Comparison of ENCODE assay signal across 8 cellular contexts in genomic region chrX:38804481-38805293, GRCh38.
DNase-seq lines count a peak whose midpoint lies in the region; ATAC-seq and TF ChIP-seq lines count a peak whose summit lies in the region.

No MANE protein-coding gene starts in this region.

- H4K20me1 ChIP-seq in DND-41 (ENCODE audit: insufficient read depth, low read length) (no peaks in the 10 kb centered on the region), SU-DHL-6 (ENCODE audit: low read depth, low read length) (no peaks in the 10 kb centered on the region)

- H3K27me3 ChIP-seq in DND-41 (ENCODE audit: insufficient read depth, low read length, poor library complexity) (no peaks in the 10 kb centered on the region), SU-DHL-6 (ENCODE audit: low read length) (no peaks in the 10 kb centered on the region), brain microvascular endothelial cell (replicated peaks) (no peaks in the 10 kb centered on the region), layer of hippocampus (ENCODE audit: control insufficient read depth, insufficient read depth, low read length) (no peaks in the 10 kb centered on the region)

- H3K9ac ChIP-seq in DND-41 (ENCODE audit: low read depth, low read length) (peak overlapping the region; percentile 93), SU-DHL-6 (ENCODE audit: low read length) (peak overlapping the region; percentile 16; the same call in 1 of the 2 replicates)

- H3K36me3 ChIP-seq in DND-41 (ENCODE audit: insufficient read depth, low read length) (peaks cover 25% of the 10 kb centered on the region), SU-DHL-6 (ENCODE audit: low read length) (no peaks in the 10 kb centered on the region), brain microvascular endothelial cell (replicated peaks) (no peaks in the 10 kb centered on the region)

- H3K4me2 ChIP-seq in DND-41 (ENCODE audit: insufficient read depth, low read length): peak overlapping the region; percentile 73
- peak overlapping the region; percentile 27 for H3K4me2 ChIP-seq in SU-DHL-6 (ENCODE audit: low read depth, low read length, poor library complexity, severe bottlenecking)

- H3F3A ChIP-seq in SU-DHL-6 (ENCODE audit: insufficient read depth): no peaks in the 10 kb centered on the region

- H3K4me3 ChIP-seq in DND-41 (ENCODE audit: low read depth in 1 of 2, low read length in 2 of 2) (peak overlapping the region; percentile 44 to 76), SU-DHL-6 (ENCODE audit: insufficient read depth, low read length, poor library complexity, severe bottlenecking) (peak overlapping the region; percentile 18), brain microvascular endothelial cell (ENCODE audit: low read depth, low read length) (peak overlapping the region; percentile 73)

- no peaks in the 10 kb centered on the region for H3K9me2 ChIP-seq in SU-DHL-6 (replicated peaks; ENCODE audit: insufficient read depth, low read length)

- H3K79me2 ChIP-seq in DND-41 (ENCODE audit: insufficient read depth, low read length) (peaks cover 62% of the 10 kb centered on the region), SU-DHL-6 (ENCODE audit: insufficient read depth, low read length) (no peaks in the 10 kb centered on the region)

- peaks cover 39% of the 10 kb centered on the region for H3K4me1 ChIP-seq in DND-41 (ENCODE audit: insufficient read depth, low read length)

- H3K27ac ChIP-seq in DND-41 (ENCODE audit: low read length) (peak overlapping the region; percentile 100), SU-DHL-6 (ENCODE audit: low read depth, low read length) (no peak overlapping the region), brain microvascular endothelial cell (peak overlapping the region; percentile 90), layer of hippocampus (ENCODE audit: low read depth, low read length) (peak overlapping the region; percentile 94)

- 0 out of 3 replicates have a peak, but pooled peaks have one; percentile 0 for ATAC-seq in DND-41 (ENCODE audit: insufficient read depth, low read depth)
- ATAC-seq in HG02759 (IDR thresholded peaks at IDR 0.05; ENCODE audit: unreplicated experiment): peak; percentile 3
- ATAC-seq in GM21367 (IDR thresholded peaks at IDR 0.05; ENCODE audit: unreplicated experiment): no peak

- no peak overlapping the region for H2AFZ ChIP-seq in DND-41 (ENCODE audit: low read depth, low read length)
- no peak overlapping the region for H2AFZ ChIP-seq in SU-DHL-6 (ENCODE audit: low read depth, low read length, severe bottlenecking)

- in situ Hi-C loops in brain microvascular endothelial cell (cut with HindIII; ENCODE audit: low pct_ligation_motif_present, low sequenced_read_pairs): no loop called here

- TF ChIP-seq CTCF in DND-41 (IDR thresholded peaks at IDR 0.05; ENCODE audit: borderline replicate concordance, extremely low read depth, low read length, poor library complexity, severe bottlenecking) (no peak), SU-DHL-6 (IDR thresholded peaks at IDR 0.05; ENCODE audit: insufficient read depth, low read length, poor library complexity, severe bottlenecking) (no peak), brain microvascular endothelial cell (IDR thresholded peaks at IDR 0.05; ENCODE audit: low read depth, low read length, missing control alignments) (no peak)

- H3K9me3 ChIP-seq in DND-41 (ENCODE audit: insufficient read depth, low read length, severe bottlenecking) (no peaks in the 10 kb centered on the region), SU-DHL-6 (ENCODE audit: insufficient read depth, low read length) (no peaks in the 10 kb centered on the region)

- peak; percentile 45 for DNase-seq in DND-41
- DNase-seq in brain microvascular endothelial cell: no peak
- peak; percentile 32 for DNase-seq in stimulated activated CD4-positive, alpha-beta T cell treated with anti-CD3 and anti-CD28 coated beads, Interleukin-4, amount 100 ng/mL, for 24 hours
- DNase-seq in iPS-NIHi7 (ENCODE audit: extremely low spot score): no peak

Comparison
In these comparisons a context has a peak if more than half of its experiments do, and no peak if none do; other contexts are left out.
1. DNase-seq: peak in DND-41 (single experiment) and stimulated activated CD4-positive, alpha-beta T cell treated with anti-CD3 and anti-CD28 coated beads, Interleukin-4, amount 100 ng/mL, for 24 hours (single experiment); none in brain microvascular endothelial cell (single experiment) and iPS-NIHi7 (single experiment).
2. H3K4me3 ChIP-seq: peak in every context shown above with its lines; median percentile 73 in brain microvascular endothelial cell; 60 in DND-41; 18 in SU-DHL-6.